ENCODE assay signal across 1 cellular context in genomic region chr9:136625101-136626065, GRCh38.
A peak's percentile ranks its signal among the peaks of the same experiment; 100 is the strongest.
TF ChIP-seq lines count a peak whose summit lies in the region.

No MANE protein-coding gene starts in this region.

TF ChIP-seq in K562, 482 proteins besides CTCF, POLR2A, EP300 and RAD21 (continued from another document and continues in another):
- no peak for TF ChIP-seq ZBTB11 (CRISPR knock-in tag; IDR thresholded peaks at IDR 0.05)
- TF ChIP-seq ZNF766 (CRISPR knock-in tag; conservative IDR thresholded peaks at IDR 0.05): no peak
- TF ChIP-seq POLR2AphosphoS2 (IDR thresholded peaks at IDR 0.05; ENCODE audit: low read length): no peak
- 0 out of 2 replicates have a peak, but pooled peaks have one; percentile 39 for TF ChIP-seq CC2D1A (IDR thresholded peaks at IDR 0.05)
- no peak for TF ChIP-seq ARID4B (CRISPR knock-in tag; IDR thresholded peaks at IDR 0.05)
- no peak for TF ChIP-seq XRCC4 (IDR thresholded peaks at IDR 0.05; ENCODE audit: extremely low read depth, insufficient read depth, insufficient read length)
- no peak for TF ChIP-seq NR0B1 (IDR thresholded peaks at IDR 0.05; ENCODE audit: partially characterized antibody)
- TF ChIP-seq CREBBP (IDR thresholded peaks at IDR 0.05; ENCODE audit: low read depth, low read length): no peak
- TF ChIP-seq ZBTB40 (IDR thresholded peaks at IDR 0.05): no peak
- TF ChIP-seq ZBTB40 (CRISPR knock-in tag; IDR thresholded peaks at IDR 0.05): no peak
- TF ChIP-seq KHSRP (IDR thresholded peaks at IDR 0.05): no peak
- TF ChIP-seq NCOA1 (IDR thresholded peaks at IDR 0.05; ENCODE audit: low read depth): no peak
- TF ChIP-seq PCBP1 (IDR thresholded peaks at IDR 0.05; ENCODE audit: low read depth, low read length, poor library complexity, severe bottlenecking): no peak
- TF ChIP-seq ZNF347 (CRISPR knock-in tag; IDR thresholded peaks at IDR 0.05; ENCODE audit: low read depth): no peak
- no peak for TF ChIP-seq SNAPC5 (CRISPR knock-in tag; IDR thresholded peaks at IDR 0.05)
- peak; percentile 62 for TF ChIP-seq SMC3 (conservative IDR thresholded peaks at IDR 0.05; ENCODE audit: insufficient read depth, low read depth, low read length)
- TF ChIP-seq HMG20A (CRISPR knock-in tag; conservative IDR thresholded peaks at IDR 0.05): no peak
- no peak for TF ChIP-seq ZNF3 (CRISPR knock-in tag; IDR thresholded peaks at IDR 0.05)
- no peak for TF ChIP-seq ZBED1 (IDR thresholded peaks at IDR 0.05)
- TF ChIP-seq ZKSCAN3 (CRISPR knock-in tag; IDR thresholded peaks at IDR 0.05): no peak
- TF ChIP-seq LEF1 (IDR thresholded peaks at IDR 0.05): no peak
- no peak for TF ChIP-seq DPF2 (IDR thresholded peaks at IDR 0.05)
- TF ChIP-seq PHB (CRISPR knock-in tag; IDR thresholded peaks at IDR 0.05): no peak
- TF ChIP-seq ZNF780A (CRISPR knock-in tag; IDR thresholded peaks at IDR 0.05): no peak
- TF ChIP-seq CHD4 (IDR thresholded peaks at IDR 0.05; ENCODE audit: insufficient read depth, insufficient replicate concordance, low read depth, low read length, poor library complexity, severe bottlenecking): no peak
- TF ChIP-seq ETV6 (IDR thresholded peaks at IDR 0.05; ENCODE audit: borderline replicate concordance in 1 of 2, low read depth in 2 of 2, low read length in 1 of 2): no peak
- no peak for TF ChIP-seq ETV6 (CRISPR knock-in tag; IDR thresholded peaks at IDR 0.05; ENCODE audit: borderline replicate concordance)
- TF ChIP-seq CTBP1 (IDR thresholded peaks at IDR 0.05; ENCODE audit: borderline replicate concordance): no peak
- no peak for TF ChIP-seq POLR2H (tag; IDR thresholded peaks at IDR 0.05; ENCODE audit: low read depth)
- no peak for TF ChIP-seq KDM5B (IDR thresholded peaks at IDR 0.05; ENCODE audit: insufficient replicate concordance, low read depth, low read length)
- TF ChIP-seq SMARCE1 (IDR thresholded peaks at IDR 0.05): no peak
- TF ChIP-seq ZBTB43 (CRISPR knock-in tag; IDR thresholded peaks at IDR 0.05): no peak
- TF ChIP-seq SMARCB1 (IDR thresholded peaks at IDR 0.05; ENCODE audit: insufficient read length, low read depth): no peak
- no peak for TF ChIP-seq E2F5 (CRISPR knock-in tag; IDR thresholded peaks at IDR 0.05)
- TF ChIP-seq ZNF583 (CRISPR knock-in tag; IDR thresholded peaks at IDR 0.05): no peak
- TF ChIP-seq AFF1 (IDR thresholded peaks at IDR 0.05; ENCODE audit: low read depth in 1 of 2, partially characterized antibody in 2 of 2): no peak
